ENCODE assay signal across 20 cellular contexts in genomic region chr2:62163106-62163831, GRCh38. TPM values are rescaled to one million over a fixed set of nuclear protein-coding genes. Genes with fewer than 3 reads are reported as not detected.
A peak's percentile ranks its signal among the peaks of the same experiment; 100 is the strongest.
DNase-seq lines count a peak whose midpoint lies in the region; ATAC-seq, FAIRE-seq and TF ChIP-seq lines count a peak whose summit lies in the region.
"Had no signal": no experiment of that assay in that cellular context is flagged by ENCODE, and none has a peak within 500 bp of the region (broad histone marks: within the 10 kb centered on the region; RNA-seq: fewer than 3 reads in every experiment).

No MANE protein-coding gene starts in this region.

- CTCF ChIA-PET in K562 (lab: Yijun Ruan, JAX; ENCODE audit: low intra/inter-chr PET ratio), result no interaction called here

- in situ Hi-C loops in K562 (cut with MboI), result no loop called here

- H3K4me2 ChIP-seq in K562 (ENCODE audit: insufficient read depth, low read length), result peak overlapping the region; percentile 28; the same call in 1 of the 2 replicates
- peak overlapping the region; percentile 25 for H3K4me2 ChIP-seq in smooth muscle cell

- peak overlapping the region; percentile 78 for H2AFZ ChIP-seq in K562 (ENCODE audit: low read depth, low read length)
- H2AFZ ChIP-seq in smooth muscle cell (ENCODE audit: low read depth), result no peak overlapping the region

- H3K9me3 ChIP-seq in left ventricle myocardium inferior (replicated peaks), result no peaks in the 10 kb centered on the region
- no peaks in the 10 kb centered on the region for H3K9me3 ChIP-seq in K562 (replicated peaks; ENCODE audit: control insufficient read depth, insufficient read depth, low read depth, low read length)
- H3K9me3 ChIP-seq in smooth muscle cell (replicated peaks; ENCODE audit: low read depth), result no peaks in the 10 kb centered on the region
- H3K9me3 ChIP-seq: SJCRH30 had no signal

- H3K4me1 ChIP-seq in left ventricle myocardium inferior (peaks cover 37% of the 10 kb centered on the region), K562 (replicated peaks in 1 of 2; ENCODE audit: control insufficient read depth in 2 of 2, insufficient read depth in 2 of 2, low read length in 2 of 2) (peaks cover 0 to 14% of the 10 kb centered on the region in 2 experiments; a peak in 4 of 5 replicates), smooth muscle cell (ENCODE audit: low read depth) (peaks cover 12% of the 10 kb centered on the region)
- H3K4me1 ChIP-seq: SJCRH30 had no signal

- POLR2A ChIA-PET in K562 (lab: Yijun Ruan, JAX), result no interaction called here

- H3K79me2 ChIP-seq in K562 (ENCODE audit: control insufficient read depth, insufficient read depth, low read length), result no peaks in the 10 kb centered on the region
- H3K79me2 ChIP-seq in smooth muscle cell (ENCODE audit: low read depth), result no peaks in the 10 kb centered on the region

- TF ChIP-seq CTCF in left ventricle myocardium inferior (IDR thresholded peaks at IDR 0.05; ENCODE audit: borderline replicate concordance), result no peak
- no peak for TF ChIP-seq CTCF in K562 (IDR thresholded peaks at IDR 0.05 in 2 of 3, conservative IDR thresholded peaks at IDR 0.05 in 1 of 3; ENCODE audit: insufficient read depth in 2 of 3, low read depth in 1 of 3, low read length in 3 of 3)
- no peak for TF ChIP-seq CTCF in smooth muscle cell (IDR thresholded peaks at IDR 0.05; ENCODE audit: borderline replicate concordance, insufficient read depth, poor library complexity, severe bottlenecking)

- DNase-seq in left ventricle myocardium inferior (no peak), cardiac septum (ENCODE audit: low spot score) (no peak), OCI-M1 (lab: John Stamatoyannopoulos, UW) (peak; percentile 14), K562 (ENCODE audit: extremely low read depth in 1 of 4, low spot score in 3 of 4) (peak in 3 of 4 experiments; percentile 57 to 65 (median 60)), smooth muscle cell (lab: John Stamatoyannopoulos, UW; ENCODE audit: unreplicated experiment) (no peak), NCI-H187 treated with DMSO at 0.1 percent for 48 hours (lab: John Stamatoyannopoulos, UW) (no peak), medulla oblongata (ENCODE audit: extremely low spot score) (no peak)
- no peak for DNase-seq in activated CD4-positive, alpha-beta T cell treated with anti-CD3 and anti-CD28 coated beads, Interleukin-2, amount 50 U/mL, for 4 hours
- DNase-seq: 8988T; Calu3; CD4-positive, alpha-beta memory T cell; HFFc6; NCI-H1092; NCI-H2081 treated with DMSO at 0.1 percent for 48 hours; NCI-H510A; SJCRH30 had no signal

- ATAC-seq in K562, result peak; percentile 70
- ATAC-seq: Panc1 had no signal

- peak; percentile 65 for FAIRE-seq in K562 (lab: Jason Lieb, UNC)
- FAIRE-seq: GM12892, GM18507, H54 had no signal

- H3F3A ChIP-seq in smooth muscle cell (ENCODE audit: low read depth), result no peaks in the 10 kb centered on the region

- H4K20me1 ChIP-seq in K562 (replicated peaks; ENCODE audit: control insufficient read depth, insufficient read depth, low read length) (no peaks in the 10 kb centered on the region), smooth muscle cell (ENCODE audit: low read depth) (no peaks in the 10 kb centered on the region)

- H3K36me3 ChIP-seq in left ventricle myocardium inferior (no peaks in the 10 kb centered on the region), K562 (ENCODE audit: control insufficient read depth, insufficient read depth, low read length) (no peaks in the 10 kb centered on the region), smooth muscle cell (ENCODE audit: low read depth) (no peaks in the 10 kb centered on the region)
- H3K36me3 ChIP-seq: SJCRH30 had no signal

- intact Hi-C loops in left ventricle myocardium inferior (cut with micrococcal nuclease), result no loop called here
- intact Hi-C loops in cardiac septum (cut with DNase I), result loop anchor here (2.0 kb wide), 1 partner anchor 218 kb away; no protein-coding TSS in a partner anchor
- intact Hi-C loops in K562 (cut with micrococcal nuclease), result no loop called here

- TF ChIP-seq EP300 in K562 (IDR thresholded peaks at IDR 0.05; ENCODE audit: low read length), result no peak

- H3K9ac ChIP-seq in K562 (ENCODE audit: insufficient read depth in 1 of 2, low read depth in 2 of 2, low read length in 2 of 2) (no peak overlapping the region), smooth muscle cell (ENCODE audit: low read depth) (no peak overlapping the region)

- H3K4me3 ChIP-seq in left ventricle myocardium inferior (no peak overlapping the region), K562 (no peak overlapping the region), smooth muscle cell (no peak overlapping the region)
- H3K4me3 ChIP-seq: SJCRH30 had no signal

- TF ChIP-seq RAD21 in K562 (CRISPR knock-in tag; conservative IDR thresholded peaks at IDR 0.05 in 1 of 2, IDR thresholded peaks at IDR 0.05 in 1 of 2), result no peak

- peak overlapping the region; percentile 57 for H3K27ac ChIP-seq in left ventricle myocardium inferior (replicated peaks)
- no peak overlapping the region for H3K27ac ChIP-seq in K562 (ENCODE audit: extremely low read depth, low read depth, low read length)
- no peak overlapping the region for H3K27ac ChIP-seq in smooth muscle cell (ENCODE audit: low read depth)
- H3K27ac ChIP-seq: SJCRH30 had no signal

- no TSS peak for BruUV-seq in K562 (replicated peaks; lab: Mats Ljungman, UMichigan)

- H3K27me3 ChIP-seq in left ventricle myocardium inferior (ENCODE audit: low read depth), result no peaks in the 10 kb centered on the region
- H3K27me3 ChIP-seq in K562 (ENCODE audit: control insufficient read depth in 2 of 2, insufficient read depth in 2 of 2, low read length in 2 of 2), result no peaks in the 10 kb centered on the region
- H3K27me3 ChIP-seq in smooth muscle cell (ENCODE audit: low read depth), result no peaks in the 10 kb centered on the region
- H3K27me3 ChIP-seq: SJCRH30 had no signal

- no peaks in the 10 kb centered on the region for H3K9me1 ChIP-seq in K562 (ENCODE audit: control insufficient read depth, insufficient read depth, low read length)

- WGBS in K562 (ENCODE audit: insufficient coverage, low coverage, missing lambda C conversion rate), result 22% methylated on average over 3 of the region's 3 CpGs
- WGBS in smooth muscle cell (ENCODE audit: low lambda C conversion rate), result 48% methylated on average over 3 of the region's 3 CpGs

- no peak for TF ChIP-seq POLR2A in K562 (conservative IDR thresholded peaks at IDR 0.05)

TF ChIP-seq in K562, 482 proteins besides CTCF, POLR2A, EP300 and RAD21 (continues in another document):
- TF ChIP-seq SOX6 (IDR thresholded peaks at IDR 0.05) (peak; percentile 98), CBFA2T3 (IDR thresholded peaks at IDR 0.05) (peak; percentile 91), KLF16 (IDR thresholded peaks at IDR 0.05) (peak; percentile 55), NFIC (IDR thresholded peaks at IDR 0.05) (peak; percentile 30; the same call in 1 of the 2 replicates), HOMEZ (CRISPR knock-in tag; IDR thresholded peaks at IDR 0.05) (no peak), NCOR1 (IDR thresholded peaks at IDR 0.05) (peak; percentile 76), MEIS2 (IDR thresholded peaks at IDR 0.05; ENCODE audit: partially characterized antibody) (peak; percentile 87), VEZF1 (CRISPR knock-in tag; IDR thresholded peaks at IDR 0.05) (peak; percentile 52), CTBP1 (IDR thresholded peaks at IDR 0.05; ENCODE audit: borderline replicate concordance) (peak; percentile 76), MTA2 (IDR thresholded peaks at IDR 0.05; ENCODE audit: low read depth) (peak; percentile 61)

RNA-seq across cellular contexts. Expression of gene B3GNT2, which starts 32.6 kb away (rescaled TPM):
- total RNA-seq in left ventricle myocardium inferior (16.8 TPM), cardiac septum (31.2 TPM), K562 (2014; rRNA removed) (25.0 and 26.5 TPM in 2 replicates), K562 (2014; rRNA removed; fragmentation: Illumina TruSeq; extraction: Trizol) (38.9 and 42.4 TPM in 2 replicates), K562 (2015; rRNA removed; fragmentation: Illumina TruSeq; extraction: Trizol) (32.5 and 33.7 TPM in 2 replicates), K562 (2021) (24.5 and 24.8 TPM in 2 replicates), smooth muscle cell (29.3 and 32.1 TPM in 2 replicates)
- 38.4 and 62.7 TPM in 2 replicates for total RNA-seq in K562 (2011; cell fraction: chromatin; rRNA removed; ENCODE audit: low replicate concordance)
- total RNA-seq in K562 (2011; cell fraction: nucleolus; rRNA removed), result 41.2 and 42.4 TPM in 2 replicates
- total RNA-seq in K562 (2011; cell fraction: nucleoplasm; rRNA removed), result 48.5 and 56.0 TPM in 2 replicates
- polyA plus RNA-seq in K562 (2011; rRNA removed) (23.6 and 30.5 TPM in 2 replicates), K562 (2014; fragmentation: Illumina TruSeq; extraction: Trizol) (25.9 and 32.2 TPM in 2 replicates), K562 (2014; fragmentation: Nextera tagmentation; extraction: Ambion mirVana) (1 to 10 TPM; 6.0 to 8.0 TPM), K562 (2014; rRNA removed) (17.1 and 19.2 TPM in 2 replicates), smooth muscle cell (13.9 and 16.5 TPM in 2 replicates)
- 11.1 and 16.8 TPM in 2 replicates for polyA plus RNA-seq in K562 (2011; cell fraction: cytosol; rRNA removed)
- 9.8 and 12.0 TPM in 2 replicates for polyA plus RNA-seq in K562 (2011; cell fraction: nucleus; rRNA removed)
- polyA plus RNA-seq in K562 (2012), result 16.8 and 17.9 TPM in 2 replicates
- 46.2 and 51.4 TPM in 2 replicates for polyA minus RNA-seq in K562 (2011; rRNA and poly(A)+ RNA removed)
- 18.5 and 23.4 TPM in 2 replicates for polyA minus RNA-seq in K562 (2011; cell fraction: cytosol; rRNA and poly(A)+ RNA removed)
- 10.1 and 19.4 TPM in 2 replicates for polyA minus RNA-seq in K562 (2011; cell fraction: nucleus; rRNA and poly(A)+ RNA removed)

Comparison
In these comparisons a context has a peak if more than half of its experiments do, and no peak if none do; other contexts are left out.
1. DNase-seq: peak in OCI-M1 (single experiment) and K562 (3 of 4); none in left ventricle myocardium inferior (single experiment), cardiac septum (single experiment), smooth muscle cell (single experiment), NCI-H187 treated with DMSO at 0.1 percent for 48 hours (single experiment), activated CD4-positive, alpha-beta T cell treated with anti-CD3 and anti-CD28 coated beads, Interleukin-2, amount 50 U/mL, for 4 hours (0 of 2) and medulla oblongata (single experiment).